1 cellular context compared by ENCODE assay signal in the genomic region with DNA sequence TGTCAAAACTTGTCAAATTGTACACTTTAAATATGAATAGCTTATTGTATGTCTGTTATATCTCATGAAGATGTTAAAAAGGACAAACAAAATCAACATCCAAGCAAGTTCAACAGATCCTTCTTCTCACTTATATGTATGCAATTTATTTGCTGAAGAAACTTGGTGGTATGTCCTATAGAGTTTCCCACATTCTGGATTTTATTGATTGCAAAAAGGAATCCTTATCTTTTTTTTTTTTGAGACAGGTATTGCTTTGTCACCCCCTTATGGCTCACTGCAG.
TF ChIP-seq lines count a peak whose summit lies in the region.

No MANE protein-coding gene starts in this region.

TF ChIP-seq in GM12878, 131 proteins besides CTCF, POLR2A, EP300 and RAD21:
- TF ChIP-seq FOXM1 (IDR thresholded peaks at IDR 0.05; ENCODE audit: low read depth, low read length) (no peak), CEBPB (IDR thresholded peaks at IDR 0.05; ENCODE audit: borderline replicate concordance in 1 of 2, low read depth in 2 of 2, low read length in 2 of 2) (peak in 1 of 2 experiments; percentile 7; a peak in 1 of 4 replicates), CBFB (IDR thresholded peaks at IDR 0.05; ENCODE audit: low read depth) (0 out of 2 replicates have a peak, but pooled peaks have one; percentile 47)
- TF ChIP-seq, protein P1, sequence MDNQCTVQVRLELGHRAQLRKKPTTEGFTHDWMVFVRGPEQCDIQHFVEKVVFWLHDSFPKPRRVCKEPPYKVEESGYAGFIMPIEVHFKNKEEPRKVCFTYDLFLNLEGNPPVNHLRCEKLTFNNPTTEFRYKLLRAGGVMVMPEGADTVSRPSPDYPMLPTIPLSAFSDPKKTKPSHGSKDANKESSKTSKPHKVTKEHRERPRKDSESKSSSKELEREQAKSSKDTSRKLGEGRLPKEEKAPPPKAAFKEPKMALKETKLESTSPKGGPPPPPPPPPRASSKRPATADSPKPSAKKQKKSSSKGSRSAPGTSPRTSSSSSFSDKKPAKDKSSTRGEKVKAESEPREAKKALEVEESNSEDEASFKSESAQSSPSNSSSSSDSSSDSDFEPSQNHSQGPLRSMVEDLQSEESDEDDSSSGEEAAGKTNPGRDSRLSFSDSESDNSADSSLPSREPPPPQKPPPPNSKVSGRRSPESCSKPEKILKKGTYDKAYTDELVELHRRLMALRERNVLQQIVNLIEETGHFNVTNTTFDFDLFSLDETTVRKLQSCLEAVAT (IDR thresholded peaks at IDR 0.05), result no peak
- TF ChIP-seq, protein P2, sequence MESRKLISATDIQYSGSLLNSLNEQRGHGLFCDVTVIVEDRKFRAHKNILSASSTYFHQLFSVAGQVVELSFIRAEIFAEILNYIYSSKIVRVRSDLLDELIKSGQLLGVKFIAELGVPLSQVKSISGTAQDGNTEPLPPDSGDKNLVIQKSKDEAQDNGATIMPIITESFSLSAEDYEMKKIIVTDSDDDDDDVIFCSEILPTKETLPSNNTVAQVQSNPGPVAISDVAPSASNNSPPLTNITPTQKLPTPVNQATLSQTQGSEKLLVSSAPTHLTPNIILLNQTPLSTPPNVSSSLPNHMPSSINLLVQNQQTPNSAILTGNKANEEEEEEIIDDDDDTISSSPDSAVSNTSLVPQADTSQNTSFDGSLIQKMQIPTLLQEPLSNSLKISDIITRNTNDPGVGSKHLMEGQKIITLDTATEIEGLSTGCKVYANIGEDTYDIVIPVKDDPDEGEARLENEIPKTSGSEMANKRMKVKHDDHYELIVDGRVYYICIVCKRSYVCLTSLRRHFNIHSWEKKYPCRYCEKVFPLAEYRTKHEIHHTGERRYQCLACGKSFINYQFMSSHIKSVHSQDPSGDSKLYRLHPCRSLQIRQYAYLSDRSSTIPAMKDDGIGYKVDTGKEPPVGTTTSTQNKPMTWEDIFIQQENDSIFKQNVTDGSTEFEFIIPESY (IDR thresholded peaks at IDR 0.05), result no peak
